Comparison of ENCODE assay signal across 8 cellular contexts in the genomic region with DNA sequence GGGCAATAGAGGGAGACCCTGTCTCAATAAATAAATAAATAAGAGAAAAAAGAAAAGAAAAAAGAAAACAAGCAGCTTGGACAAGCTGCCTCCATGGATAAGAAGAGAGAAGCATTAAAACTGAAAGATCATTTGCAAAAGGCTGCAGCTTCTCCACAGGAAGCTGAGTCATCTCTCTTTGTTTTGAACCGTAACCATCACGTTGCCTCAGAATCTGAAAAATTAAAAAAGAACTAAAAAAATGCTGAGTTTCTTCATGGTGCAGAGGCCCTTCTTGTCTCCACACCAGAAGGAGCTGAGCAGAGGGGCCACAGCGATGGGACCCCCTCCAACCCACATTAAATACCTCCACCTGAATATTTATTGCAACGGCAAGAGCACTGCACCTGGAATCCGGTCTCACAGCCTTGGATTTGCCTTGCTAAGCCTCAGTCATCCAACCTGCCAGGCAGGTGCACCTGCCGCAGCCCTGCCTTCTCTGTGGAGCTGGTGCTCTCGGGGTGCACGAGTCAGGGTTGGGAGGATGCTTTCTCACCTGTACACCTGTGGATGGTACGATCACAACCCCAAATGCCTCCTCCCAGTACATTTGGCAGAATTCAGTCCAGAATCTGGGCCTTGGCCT. TPM values are rescaled to one million over a fixed set of nuclear protein-coding genes. Genes with fewer than 3 reads are reported as not detected.
DNase-seq lines count a peak whose midpoint lies in the region; ATAC-seq and TF ChIP-seq lines count a peak whose summit lies in the region.

No MANE protein-coding gene starts in this region.

- H3K4me3 ChIP-seq in ACC112 (ENCODE audit: low read depth, low read length) = no peak overlapping the region
- H3K4me3 ChIP-seq in RWPE2 (ENCODE audit: severe bottlenecking) = no peak overlapping the region
- peak overlapping the region; percentile 29 for H3K4me3 ChIP-seq in thoracic aorta
- H3K4me3 ChIP-seq in SJCRH30 = no peak overlapping the region

- peak overlapping the region; percentile 49 for H3K27ac ChIP-seq in ACC112 (ENCODE audit: low read depth, low read length)
- H3K27ac ChIP-seq in RWPE2 (ENCODE audit: poor library complexity, severe bottlenecking) = peak overlapping the region; percentile 77
- peak overlapping the region; percentile 52 for H3K27ac ChIP-seq in epithelial cell of prostate
- H3K27ac ChIP-seq in thoracic aorta = peak overlapping the region; percentile 2 to 41
- H3K27ac ChIP-seq in SJCRH30 = no peak overlapping the region

- peaks cover 52% of the 10 kb centered on the region for H3K4me1 ChIP-seq in ACC112 (ENCODE audit: control insufficient read depth, insufficient read depth, low read length, unreplicated experiment)
- peaks cover 44% of the 10 kb centered on the region for H3K4me1 ChIP-seq in RWPE2 (ENCODE audit: insufficient read depth, poor library complexity, severe bottlenecking)
- peaks cover 28 to 56% of the 10 kb centered on the region in 2 donors for H3K4me1 ChIP-seq in thoracic aorta (ENCODE audit: control insufficient read depth in 1 of 2, low read depth in 2 of 2)
- 0 out of 2 replicates have a peak, but pooled peaks cover 7% of the 10 kb centered on the region for H3K4me1 ChIP-seq in SJCRH30

- DNase-seq in GM10266 (ENCODE audit: extremely low spot score) = peak; percentile 76
- DNase-seq in RWPE2 (ENCODE audit: low spot score) = no peak
- DNase-seq in epithelial cell of prostate (ENCODE audit: low read depth, low spot score) = no peak
- DNase-seq in thoracic aorta (ENCODE audit: low spot score) = no peak
- no peak for DNase-seq in NCI-H2227 treated with DMSO at 0.1 percent for 48 hours (lab: John Stamatoyannopoulos, UW)
- DNase-seq in SJCRH30 = no peak

- TF ChIP-seq CTCF in GM10266 (IDR thresholded peaks at IDR 0.05; ENCODE audit: control insufficient read depth, insufficient read depth, low read depth, missing control alignments) (no peak), RWPE2 (IDR thresholded peaks at IDR 0.05; ENCODE audit: poor library complexity, severe bottlenecking) (no peak), thoracic aorta (IDR thresholded peaks at IDR 0.05) (no peak)

- no peak overlapping the region for H2AFZ ChIP-seq in ACC112 (ENCODE audit: low read length, unreplicated experiment)

- no peaks in the 10 kb centered on the region for H3K9me3 ChIP-seq in RWPE2 (ENCODE audit: severe bottlenecking)
- no peaks in the 10 kb centered on the region for H3K9me3 ChIP-seq in thoracic aorta
- H3K9me3 ChIP-seq in SJCRH30 (replicated peaks) = no peaks in the 10 kb centered on the region

- no peaks in the 10 kb centered on the region for H3K36me3 ChIP-seq in ACC112 (ENCODE audit: insufficient read depth, low read length)
- H3K36me3 ChIP-seq in RWPE2 (ENCODE audit: low read depth) = no peaks in the 10 kb centered on the region
- H3K36me3 ChIP-seq in thoracic aorta = no peaks in the 10 kb centered on the region
- H3K36me3 ChIP-seq in SJCRH30 = no peaks in the 10 kb centered on the region

- ATAC-seq in HG03108 (IDR thresholded peaks at IDR 0.05; ENCODE audit: unreplicated experiment) (peak; percentile 59), RWPE2 (ENCODE audit: low read depth) (peak; percentile 21; the same call in 2 of the 3 replicates), thoracic aorta (ENCODE audit: insufficient number of reproducible peaks, low FRiP score, low read depth) (no peak)

- H3K27me3 ChIP-seq in ACC112 (ENCODE audit: insufficient read depth, low read length) (no peaks in the 10 kb centered on the region), RWPE2 (ENCODE audit: insufficient read depth, poor library complexity, severe bottlenecking) (no peaks in the 10 kb centered on the region), thoracic aorta (replicated peaks; ENCODE audit: insufficient read depth) (no peaks in the 10 kb centered on the region), SJCRH30 (no peaks in the 10 kb centered on the region)

- H3K79me2 ChIP-seq in ACC112 (ENCODE audit: control insufficient read depth, insufficient read depth, low read length, unreplicated experiment) = no peaks in the 10 kb centered on the region

RNA-seq across cellular contexts. Expression of a gene that starts 28.1 kb away (rescaled TPM):
- total RNA-seq in thoracic aorta = 10 to 100 TPM in 1 of 2 donors, 1 to 10 TPM in 1; 4.2 to 14.6 TPM
- 7.9 and 10.1 TPM in 2 replicates for total RNA-seq in SJCRH30 (2014; rRNA removed; shearing (Covaris generic))
